13 cellular contexts compared by ENCODE assay signal in the genomic region with DNA sequence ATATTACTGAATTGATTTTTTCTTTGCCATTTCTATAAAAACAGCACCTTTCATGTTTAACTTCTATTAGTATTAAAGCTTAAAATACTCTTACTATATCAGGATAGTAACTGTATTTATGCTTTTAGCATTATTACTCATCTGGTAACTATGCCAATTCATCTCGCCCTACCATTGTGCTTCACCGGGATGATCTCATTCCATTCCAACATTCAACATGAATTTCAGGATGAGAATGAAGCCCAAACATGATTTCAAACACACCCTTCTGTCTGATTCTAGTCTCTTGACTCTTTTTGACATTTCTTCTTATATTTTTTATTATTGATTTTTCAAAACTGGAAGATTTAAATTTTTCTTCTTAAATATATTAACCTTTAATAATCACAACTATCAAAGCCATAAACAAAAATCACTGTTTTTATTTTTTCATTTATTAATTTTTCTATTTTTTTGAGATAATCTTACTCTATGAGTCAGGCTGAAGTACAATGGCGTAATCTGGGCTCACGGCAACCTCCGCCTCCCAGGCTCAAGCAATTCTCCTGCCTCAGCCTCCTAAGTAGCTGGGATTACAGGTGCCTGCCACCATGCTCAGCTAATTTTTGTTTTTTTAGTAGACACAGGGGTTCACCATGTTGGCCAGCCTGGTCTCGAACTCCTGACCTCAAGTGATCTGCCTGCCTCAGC. TPM values are rescaled to one million over a fixed set of nuclear protein-coding genes. Genes with fewer than 3 reads are reported as not detected.
DNase-seq lines count a peak whose midpoint lies in the region; FAIRE-seq and TF ChIP-seq lines count a peak whose summit lies in the region.
"Had no signal": no experiment of that assay in that cellular context is flagged by ENCODE, and none has a peak within 500 bp of the region (broad histone marks: within the 10 kb centered on the region; RNA-seq: fewer than 3 reads in every experiment).

No MANE protein-coding gene starts in this region.

- BruUV-seq in endothelial cell of umbilical vein (replicated peaks; lab: Mats Ljungman, UMichigan), result TSS peak; percentile 94
- no TSS peak for BruUV-seq in OCI-LY7 (replicated peaks; lab: Mats Ljungman, UMichigan)

- TF ChIP-seq CTCF in endothelial cell of umbilical vein (IDR thresholded peaks at IDR 0.05; ENCODE audit: extremely low read depth in 1 of 2, insufficient read depth in 1 of 2, low read depth in 1 of 2, low read length in 2 of 2) (no peak), OCI-LY7 (conservative IDR thresholded peaks at IDR 0.05; ENCODE audit: low read length) (no peak), sigmoid colon (IDR thresholded peaks at IDR 0.05) (no peak)

- DNase-seq in COLO829 (ENCODE audit: low spot score) (peak; percentile 28), RCC 7860 (ENCODE audit: low spot score) (peak; percentile 44), endothelial cell of umbilical vein (ENCODE audit: low read depth, low spot score) (peak; percentile 89), non-pigmented ciliary epithelial cell (ENCODE audit: low read depth) (peak; percentile 75), inferior parietal cortex (ENCODE audit: extremely low spot score) (no peak), OCI-LY7 (ENCODE audit: low spot score) (no peak), sigmoid colon (no peak)
- no peak for DNase-seq in activated naive CD4-positive, alpha-beta T cell treated with anti-CD3 and anti-CD28 coated beads for 36 hours
- DNase-seq: body of pancreas; CD8-positive, alpha-beta T cell; NCI-H1092; NCI-H510A treated with DMSO at 0.1 percent for 48 hours; stimulated activated naive B cell treated with anti-CD40 and anti-IgM and Interleukin-4, amounts not matched to agents 10 μg/mL and 1 μg/mL and 100 μg/mL, for 72 hours had no signal

- POLR2A ChIA-PET in endothelial cell of umbilical vein (lab: Charles Lee), result interaction anchor here (1.0 kb wide), 1 partner anchor 29 kb away, joined by 3 read pairs; no protein-coding TSS in a partner anchor
- POLR2A ChIA-PET in OCI-LY7 (lab: Charles Lee), result no interaction called here

- H3K4me3 ChIP-seq in endothelial cell of umbilical vein (replicated peaks in 1 of 3; ENCODE audit: insufficient read depth in 1 of 3, low read depth in 1 of 3, low read length in 3 of 3) (no peak overlapping the region), OCI-LY7 (ENCODE audit: low read depth, low read length, poor library complexity, severe bottlenecking) (no peak overlapping the region), sigmoid colon (no peak overlapping the region)
- H3K4me3 ChIP-seq: body of pancreas had no signal

- no peaks in the 10 kb centered on the region for H3K36me3 Mint-ChIP-seq in activated naive CD4-positive, alpha-beta T cell treated with anti-CD3 and anti-CD28 coated beads for 36 hours (ENCODE audit: low read depth)
- H3K36me3 Mint-ChIP-seq: CD8-positive, alpha-beta T cell; stimulated activated naive B cell treated with anti-CD40 and anti-IgM and Interleukin-4, amounts not matched to agents 10 μg/mL and 1 μg/mL and 100 μg/mL, for 72 hours had no signal

- no peak for TF ChIP-seq POLR2A in endothelial cell of umbilical vein (IDR thresholded peaks at IDR 0.05; ENCODE audit: low read depth, low read length)
- TF ChIP-seq POLR2A in sigmoid colon (IDR thresholded peaks at IDR 0.05), result no peak

- H3K36me3 ChIP-seq in endothelial cell of umbilical vein (ENCODE audit: control insufficient read depth in 2 of 2, extremely low read depth in 1 of 2, insufficient read depth in 2 of 2, low read length in 2 of 2), result no peaks in the 10 kb centered on the region
- no peaks in the 10 kb centered on the region for H3K36me3 ChIP-seq in OCI-LY7 (ENCODE audit: insufficient read depth, low read length)
- H3K36me3 ChIP-seq in sigmoid colon, result no peaks in the 10 kb centered on the region

- H3K27me3 ChIP-seq in endothelial cell of umbilical vein (ENCODE audit: control insufficient read depth in 2 of 2, insufficient read depth in 2 of 2, low read length in 2 of 2), result no peaks in the 10 kb centered on the region
- no peaks in the 10 kb centered on the region for H3K27me3 ChIP-seq in sigmoid colon
- H3K27me3 ChIP-seq: body of pancreas had no signal

- H3K4me3 Mint-ChIP-seq in activated naive CD4-positive, alpha-beta T cell treated with anti-CD3 and anti-CD28 coated beads for 36 hours, result no peak overlapping the region
- H3K4me3 Mint-ChIP-seq: CD8-positive, alpha-beta T cell; stimulated activated naive B cell treated with anti-CD40 and anti-IgM and Interleukin-4, amounts not matched to agents 10 μg/mL and 1 μg/mL and 100 μg/mL, for 72 hours had no signal

- H3K9me3 ChIP-seq in endothelial cell of umbilical vein (replicated peaks; ENCODE audit: control insufficient read depth, insufficient read depth, low read length), result no peaks in the 10 kb centered on the region
- H3K9me3 ChIP-seq in OCI-LY7 (ENCODE audit: low read length), result no peaks in the 10 kb centered on the region
- H3K9me3 ChIP-seq in sigmoid colon, result no peaks in the 10 kb centered on the region
- H3K9me3 ChIP-seq: body of pancreas had no signal

- 86 to 90% methylated on average over 6 of the region's 6 CpGs for WGBS in sigmoid colon, 2 donors

- no peak overlapping the region for H3K27ac Mint-ChIP-seq in activated naive CD4-positive, alpha-beta T cell treated with anti-CD3 and anti-CD28 coated beads for 36 hours
- H3K27ac Mint-ChIP-seq: CD8-positive, alpha-beta T cell; stimulated activated naive B cell treated with anti-CD40 and anti-IgM and Interleukin-4, amounts not matched to agents 10 μg/mL and 1 μg/mL and 100 μg/mL, for 72 hours had no signal

- no peaks in the 10 kb centered on the region for H4K20me1 ChIP-seq in endothelial cell of umbilical vein (replicated peaks; ENCODE audit: control insufficient read depth, extremely low read depth, insufficient read depth, low read length)
- H4K20me1 ChIP-seq in OCI-LY7 (ENCODE audit: insufficient read depth, low read length), result no peaks in the 10 kb centered on the region

- H3K4me1 ChIP-seq in endothelial cell of umbilical vein (ENCODE audit: control insufficient read depth, extremely low read depth, insufficient read depth, low read length) (peaks cover 9% of the 10 kb centered on the region), OCI-LY7 (ENCODE audit: insufficient read depth, low read length, poor library complexity, severe bottlenecking) (no peaks in the 10 kb centered on the region), sigmoid colon (peaks cover 0 to 8% (median 3%) of the 10 kb centered on the region in 4 donors)
- H3K4me1 ChIP-seq: body of pancreas had no signal

- CTCF ChIA-PET in endothelial cell of umbilical vein (lab: Charles Lee) (interaction anchor here (1.0 to 1.8 kb wide), 4 partner anchors 10 to 40 kb away, joined by 3 to 6 read pairs (median 4); no protein-coding TSS in a partner anchor), OCI-LY7 (lab: Charles Lee; ENCODE audit: unreplicated experiment) (no interaction called here)
- CTCF ChIA-PET in activated naive CD4-positive, alpha-beta T cell treated with anti-CD3 and anti-CD28 coated beads for 36 hours (lab: Charles Lee), result no interaction called here

- peak; percentile 47 for FAIRE-seq in RCC 7860 (lab: Jason Lieb, UNC)
- peak; percentile 60 for FAIRE-seq in endothelial cell of umbilical vein (lab: Jason Lieb, UNC)

- H3K79me2 ChIP-seq in endothelial cell of umbilical vein (ENCODE audit: control insufficient read depth, insufficient read depth, low read length), result no peaks in the 10 kb centered on the region
- H3K79me2 ChIP-seq in OCI-LY7 (ENCODE audit: insufficient read depth, low read depth, low read length), result no peaks in the 10 kb centered on the region

- H3K27me3 Mint-ChIP-seq in activated naive CD4-positive, alpha-beta T cell treated with anti-CD3 and anti-CD28 coated beads for 36 hours (ENCODE audit: low read depth), result no peaks in the 10 kb centered on the region
- H3K27me3 Mint-ChIP-seq: stimulated activated naive B cell treated with anti-CD40 and anti-IgM and Interleukin-4, amounts not matched to agents 10 μg/mL and 1 μg/mL and 100 μg/mL, for 72 hours had no signal

- H3K9ac ChIP-seq in endothelial cell of umbilical vein (replicated peaks; ENCODE audit: extremely low read depth, insufficient read depth, low read length), result peak overlapping the region; percentile 50

- no peaks in the 10 kb centered on the region for H3K9me2 ChIP-seq in OCI-LY7 (ENCODE audit: insufficient read depth, low read length)

- H3K4me2 ChIP-seq in endothelial cell of umbilical vein (ENCODE audit: insufficient read depth, low read length), result peak overlapping the region; percentile 63
- H3K4me2 ChIP-seq in OCI-LY7 (ENCODE audit: low read length), result no peak overlapping the region

- no peak for TF ChIP-seq EP300 in sigmoid colon (IDR thresholded peaks at IDR 0.05)

- H3K4me1 Mint-ChIP-seq in activated naive CD4-positive, alpha-beta T cell treated with anti-CD3 and anti-CD28 coated beads for 36 hours (ENCODE audit: low read depth), result no peaks in the 10 kb centered on the region
- H3K4me1 Mint-ChIP-seq: stimulated activated naive B cell treated with anti-CD40 and anti-IgM and Interleukin-4, amounts not matched to agents 10 μg/mL and 1 μg/mL and 100 μg/mL, for 72 hours had no signal

- dilution Hi-C loops in endothelial cell of umbilical vein (cut with MboI; ENCODE audit: extremely low pct_ligation_motif_present, low sequenced_read_pairs), result no loop called here

- no peaks in the 10 kb centered on the region for H3K9me3 Mint-ChIP-seq in activated naive CD4-positive, alpha-beta T cell treated with anti-CD3 and anti-CD28 coated beads for 36 hours
- H3K9me3 Mint-ChIP-seq: CD8-positive, alpha-beta T cell had no signal

- intact Hi-C loops in endothelial cell of umbilical vein (cut with micrococcal nuclease), result loop anchor here (1.0 to 2.0 kb wide), 4 partner anchors 33 to 169 kb away; no protein-coding TSS in a partner anchor
- intact Hi-C loops in OCI-LY7 (cut with micrococcal nuclease; ENCODE audit: unreplicated experiment), result no loop called here
- intact Hi-C loops in sigmoid colon (cut with DNase I), result no loop called here
- intact Hi-C loops in activated naive CD4-positive, alpha-beta T cell treated with anti-CD3 and anti-CD28 coated beads for 36 hours (cut with micrococcal nuclease), result no loop called here

- no peak overlapping the region for H2AFZ ChIP-seq in endothelial cell of umbilical vein (ENCODE audit: low read depth, low read length)
- H2AFZ ChIP-seq in OCI-LY7 (ENCODE audit: low read length), result no peak overlapping the region

- H3K9me1 ChIP-seq in endothelial cell of umbilical vein (replicated peaks; ENCODE audit: control insufficient read depth, extremely low read depth, insufficient read depth, low read length), result no peaks in the 10 kb centered on the region

- H3K27ac ChIP-seq in endothelial cell of umbilical vein (ENCODE audit: insufficient read depth, low read depth, low read length), result peak overlapping the region; percentile 72
- no peak overlapping the region for H3K27ac ChIP-seq in OCI-LY7 (ENCODE audit: low read depth, low read length, poor library complexity, severe bottlenecking)
- peak overlapping the region in 1 of 4 donors; percentile 42 for H3K27ac ChIP-seq in sigmoid colon
- H3K27ac ChIP-seq: body of pancreas had no signal

RNA-seq across cellular contexts. Expression of a gene that starts 46.7 kb away (rescaled TPM):
- total RNA-seq in endothelial cell of umbilical vein (235 and 288 TPM in 2 replicates), OCI-LY7 (2022) (not detected in 2 replicates), sigmoid colon (10 to 100 TPM; 15.0 to 24.0 (median 19.1) TPM)
- polyA plus RNA-seq in endothelial cell of umbilical vein (155 and 185 TPM in 2 replicates), sigmoid colon (1 to 10 TPM; 3.0 to 9.3 (median 7.2) TPM)
- polyA plus RNA-seq in endothelial cell of umbilical vein (2011; cell fraction: cytosol; rRNA removed), result 164 and 180 TPM in 2 replicates
- 150 and 213 TPM in 2 replicates for polyA plus RNA-seq in endothelial cell of umbilical vein (2011; cell fraction: nucleus; rRNA removed)
- polyA plus RNA-seq in endothelial cell of umbilical vein (2012), result 411 and 451 TPM in 2 replicates
- polyA minus RNA-seq in endothelial cell of umbilical vein, result 426 and 450 TPM in 2 replicates
- not detected for polyA minus RNA-seq in endothelial cell of umbilical vein (2011; cell fraction: cytosol; rRNA and poly(A)+ RNA removed)
- polyA minus RNA-seq in endothelial cell of umbilical vein (2011; cell fraction: nucleus; rRNA and poly(A)+ RNA removed), result 173 and 254 TPM in 2 replicates
- total RNA-seq in OCI-LY7 (2014; rRNA removed; shearing (Covaris generic)), result not detected in 2 replicates
- under 1 TPM; 0.29 to 0.37 TPM for total RNA-seq in activated naive CD4-positive, alpha-beta T cell treated with anti-CD3 and anti-CD28 coated beads for 36 hours
- total RNA-seq: CD8-positive, alpha-beta T cell had no signal

Comparison
In these comparisons a context has a peak if more than half of its experiments do, and no peak if none do; other contexts are left out.
1. DNase-seq: peak in COLO829 (single experiment), RCC 7860 (single experiment), endothelial cell of umbilical vein (single experiment) and non-pigmented ciliary epithelial cell (single experiment); none in inferior parietal cortex (single experiment), OCI-LY7 (single experiment), sigmoid colon (single experiment) and activated naive CD4-positive, alpha-beta T cell treated with anti-CD3 and anti-CD28 coated beads for 36 hours (single experiment).
2. RNA of a gene that starts 46.7 kb away (total RNA-seq): 235 to 288 TPM in endothelial cell of umbilical vein and 15.0 to 24.0 TPM in sigmoid colon; 0.29 to 0.37 TPM in activated naive CD4-positive, alpha-beta T cell treated with anti-CD3 and anti-CD28 coated beads for 36 hours and not detected in OCI-LY7; every median in the first group is over 10 times any median in the second.